Comparison of ENCODE assay signal across 23 cellular contexts in the genomic region with DNA sequence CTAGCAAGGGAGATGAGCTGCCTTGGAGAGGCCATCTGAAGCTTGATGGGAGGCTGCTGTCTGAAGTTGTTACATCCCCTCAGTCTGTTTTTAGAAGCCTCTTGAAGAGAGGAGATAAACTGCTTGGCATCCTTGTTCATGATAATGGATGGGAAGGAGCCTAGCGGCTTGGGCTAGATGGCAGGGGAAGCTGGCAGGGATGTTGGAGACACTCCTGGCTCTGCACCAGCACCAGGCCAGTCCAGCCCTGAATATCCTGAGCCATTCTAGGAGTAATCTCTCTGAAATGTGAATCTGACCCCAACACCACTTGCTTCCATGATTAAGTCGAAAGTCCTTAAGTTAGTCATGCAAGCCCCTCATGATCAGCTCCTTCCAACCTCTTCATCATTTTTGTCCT.
"Had no signal": no experiment of that assay in that cellular context is flagged by ENCODE, and none has a peak within 500 bp of the region (broad histone marks: within the 10 kb centered on the region; RNA-seq: fewer than 3 reads in every experiment).

No MANE protein-coding gene starts in this region.

- H3K27ac Mint-ChIP-seq: endodermal cell; memory B cell; natural killer cell treated with Interleukin-12 subunit alpha and Interleukin-12 subunit beta and Interleukin-15 and Interleukin-18, amount 100 ng/mL, for 72 hours; neural progenitor cell; stimulated activated memory B cell treated with anti-CD40 and anti-IgM and Interleukin-4, amounts not matched to agents 10 μg/mL and 1 μg/mL and 100 μg/mL, for 72 hours; stimulated activated naive CD8-positive, alpha-beta T cell treated with anti-CD3 and anti-CD28 coated beads, Interleukin-15, Interleukin-2, amounts not matched to agents 100 ng/mL and 50 ng/mL, for 24 hours had no signal

- H3K27ac ChIP-seq: lower lobe of right lung, neural progenitor cell, pancreas, prostate gland, right lobe of liver, spleen, tibial artery had no signal

- H3K27me3 ChIP-seq: neural progenitor cell, pancreas, right lobe of liver, tibial artery had no signal

- H3K9me3 Mint-ChIP-seq: endodermal cell; memory B cell; neural progenitor cell; stimulated activated memory B cell treated with anti-CD40 and anti-IgM and Interleukin-4, amounts not matched to agents 10 μg/mL and 1 μg/mL and 100 μg/mL, for 72 hours had no signal

- H3K4me3 ChIP-seq: lower lobe of right lung, neural progenitor cell, pancreas, prostate gland, right lobe of liver, spleen, tibial artery had no signal

- H3K4me2 ChIP-seq: neural progenitor cell had no signal

- H3K27me3 Mint-ChIP-seq: stimulated activated memory B cell treated with anti-CD40 and anti-IgM and Interleukin-4, amounts not matched to agents 10 μg/mL and 1 μg/mL and 100 μg/mL, for 72 hours had no signal

- ATAC-seq: left lobe of liver; lower lobe of right lung; right lobe of liver; stimulated activated memory B cell treated with anti-CD40 and anti-IgM and Interleukin-4, amounts not matched to agents 10 μg/mL and 1 μg/mL and 100 μg/mL, for 72 hours had no signal

- H3K4me1 ChIP-seq: lower lobe of right lung, neural progenitor cell, pancreas, prostate gland, right lobe of liver, spleen, tibial artery had no signal

- H3K9me3 ChIP-seq: lower lobe of right lung, pancreas, prostate gland, right lobe of liver, tibial artery had no signal

- H3K36me3 ChIP-seq: lower lobe of right lung, neural progenitor cell, pancreas, prostate gland, right lobe of liver, spleen, tibial artery had no signal

- H3K36me3 Mint-ChIP-seq: memory B cell; natural killer cell treated with Interleukin-12 subunit alpha and Interleukin-12 subunit beta and Interleukin-15 and Interleukin-18, amount 100 ng/mL, for 72 hours; neural progenitor cell; stimulated activated memory B cell treated with anti-CD40 and anti-IgM and Interleukin-4, amounts not matched to agents 10 μg/mL and 1 μg/mL and 100 μg/mL, for 72 hours had no signal

- H2AFZ ChIP-seq: neural progenitor cell had no signal

- H3K4me1 Mint-ChIP-seq: memory B cell; stimulated activated memory B cell treated with anti-CD40 and anti-IgM and Interleukin-4, amounts not matched to agents 10 μg/mL and 1 μg/mL and 100 μg/mL, for 72 hours had no signal

- DNase-seq: cerebellar nuclear complex; dermis blood vessel endothelial cell; endodermal cell; foreskin melanocyte; head of caudate nucleus; hypothalamus; lower lobe of right lung; midbrain; nucleus accumbens; pancreas; right lobe of liver; spleen; stimulated activated CD4-positive, alpha-beta T cell treated with anti-CD3 and anti-CD28 coated beads, Interleukin-15, amount 100 ng/mL, for 24 hours; stimulated activated CD4-positive, alpha-beta T cell treated with anti-CD3 and anti-CD28 coated beads, Interleukin-1b, Interleukin-23, amount 100 ng/mL, for 48 hours; stimulated activated CD4-positive, alpha-beta T cell treated with anti-CD3 and anti-CD28 coated beads, Interleukin-4, amount 100 ng/mL, for 24 hours; tibial artery had no signal

- H3K4me3 Mint-ChIP-seq: endodermal cell; memory B cell; natural killer cell treated with Interleukin-12 subunit alpha and Interleukin-12 subunit beta and Interleukin-15 and Interleukin-18, amount 100 ng/mL, for 72 hours; neural progenitor cell; stimulated activated memory B cell treated with anti-CD40 and anti-IgM and Interleukin-4, amounts not matched to agents 10 μg/mL and 1 μg/mL and 100 μg/mL, for 72 hours; stimulated activated naive CD8-positive, alpha-beta T cell treated with anti-CD3 and anti-CD28 coated beads, Interleukin-15, Interleukin-2, amounts not matched to agents 100 ng/mL and 50 ng/mL, for 24 hours had no signal
